ENCODE assay signal across 8 cellular contexts in the genomic region with DNA sequence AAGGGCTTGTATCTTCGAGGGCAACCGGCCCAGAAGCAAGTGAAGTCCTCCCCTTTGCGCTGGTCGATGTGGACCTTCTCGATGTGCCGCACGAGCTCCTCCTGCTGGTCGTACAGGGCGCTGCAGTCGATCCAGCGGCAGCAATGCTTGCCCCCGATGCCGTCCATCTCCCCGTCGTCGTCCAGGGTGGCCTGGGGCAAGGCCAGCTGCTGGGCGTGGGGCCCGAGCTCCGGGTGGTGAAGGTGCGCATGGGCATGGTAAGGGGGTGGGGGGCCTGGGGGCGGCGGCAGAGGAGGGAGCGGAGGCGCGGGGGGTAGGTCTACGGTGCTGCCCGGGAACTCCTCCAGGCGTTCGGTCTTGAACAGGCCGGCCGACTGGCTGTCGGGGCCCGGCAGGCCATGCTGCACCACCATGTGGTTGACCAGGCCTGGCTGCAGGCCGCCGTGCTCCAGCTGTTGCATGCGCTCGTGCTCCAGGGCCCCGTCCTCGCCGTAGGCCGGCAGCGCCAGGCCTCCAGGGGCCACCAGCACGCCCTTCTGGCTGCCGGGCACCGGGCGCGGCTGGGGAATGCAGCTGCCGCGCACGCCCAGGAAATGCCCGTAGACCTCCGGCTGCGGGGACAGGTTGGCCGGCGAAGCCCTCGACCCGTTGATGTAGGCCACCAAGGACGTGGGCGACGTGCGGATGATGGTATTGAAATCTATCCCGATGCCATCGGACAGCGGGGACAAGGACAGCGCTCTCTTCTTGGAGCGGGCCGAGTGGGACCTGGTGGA.
DNase-seq lines count a peak whose midpoint lies in the region; ATAC-seq, FAIRE-seq and TF ChIP-seq lines count a peak whose summit lies in the region.

No MANE protein-coding gene starts in this region.

- peak; percentile 77 for TF ChIP-seq CTCF in GM12873 (IDR thresholded peaks at IDR 0.05; ENCODE audit: insufficient read depth, low read depth, low read length, missing control alignments)
- peak; percentile 13 to 34 (median 17) for TF ChIP-seq CTCF in keratinocyte (optimal IDR thresholded peaks at IDR 0.05 in 1 of 3, IDR thresholded peaks at IDR 0.05 in 1 of 3, conservative IDR thresholded peaks at IDR 0.05 in 1 of 3; ENCODE audit: extremely low read depth in 1 of 3, insufficient read depth in 2 of 3, low read length in 3 of 3)

- no peaks in the 10 kb centered on the region for H3K27me3 ChIP-seq in keratinocyte (ENCODE audit: control insufficient read depth, extremely low read depth, insufficient read depth, low read length)

- H3K4me2 ChIP-seq in keratinocyte (ENCODE audit: control insufficient read depth, extremely low read depth, insufficient read depth, low read depth, low read length) = no peak overlapping the region

- no peaks in the 10 kb centered on the region for H3K36me3 ChIP-seq in keratinocyte (ENCODE audit: control insufficient read depth in 2 of 2, extremely low read depth in 1 of 2, insufficient read depth in 2 of 2, low read length in 2 of 2)

- no peak overlapping the region for H3K4me3 ChIP-seq in keratinocyte (ENCODE audit: control insufficient read depth in 2 of 3, extremely low read depth in 1 of 3, insufficient read depth in 2 of 3, low read depth in 1 of 3, low read length in 3 of 3)

- dilution Hi-C loops in keratinocyte (cut with MboI; ENCODE audit: extremely low pct_ligation_motif_present, low sequenced_read_pairs) = no loop called here

- no peaks in the 10 kb centered on the region for H3K27me3 Mint-ChIP-seq in stimulated activated naive CD8-positive, alpha-beta T cell treated with anti-CD3 and anti-CD28 coated beads, Interleukin-15, amount 100 ng/mL, for 72 hours

- no peak overlapping the region for H3K9ac ChIP-seq in keratinocyte (ENCODE audit: control insufficient read depth, extremely low read depth, insufficient read depth, low read length)

- no peak overlapping the region for H3K4me3 Mint-ChIP-seq in stimulated activated naive CD8-positive, alpha-beta T cell treated with anti-CD3 and anti-CD28 coated beads, Interleukin-15, amount 100 ng/mL, for 72 hours

- no peaks in the 10 kb centered on the region for H3K79me2 ChIP-seq in keratinocyte (ENCODE audit: control insufficient read depth, insufficient read depth, low read length)

- H4K20me1 ChIP-seq in keratinocyte (ENCODE audit: control insufficient read depth, extremely low read depth, insufficient read depth, low read length) = no peaks in the 10 kb centered on the region

- H3K4me1 Mint-ChIP-seq in stimulated activated naive CD8-positive, alpha-beta T cell treated with anti-CD3 and anti-CD28 coated beads, Interleukin-15, amount 100 ng/mL, for 72 hours = no peaks in the 10 kb centered on the region

- no peak overlapping the region for H3K27ac Mint-ChIP-seq in stimulated activated naive CD8-positive, alpha-beta T cell treated with anti-CD3 and anti-CD28 coated beads, Interleukin-15, amount 100 ng/mL, for 72 hours

- peaks cover 20% of the 10 kb centered on the region for H3K4me1 ChIP-seq in keratinocyte (ENCODE audit: control insufficient read depth, extremely low read depth, insufficient read depth, low read length)

- no peaks in the 10 kb centered on the region for H3K9me3 ChIP-seq in keratinocyte (ENCODE audit: control insufficient read depth, low read depth, low read length)

- H2AFZ ChIP-seq in keratinocyte (ENCODE audit: control insufficient read depth, low read length) = no peak overlapping the region

- FAIRE-seq in keratinocyte (lab: Jason Lieb, UNC) = no peak

- H3K9me3 Mint-ChIP-seq in stimulated activated naive CD8-positive, alpha-beta T cell treated with anti-CD3 and anti-CD28 coated beads, Interleukin-15, amount 100 ng/mL, for 72 hours = no peaks in the 10 kb centered on the region

- no peaks in the 10 kb centered on the region for H3K9me1 ChIP-seq in keratinocyte (ENCODE audit: control insufficient read depth, extremely low read depth, insufficient read depth, low read length)

- DNase-seq in NAMALWA (ENCODE audit: low spot score) (peak; percentile 65), keratinocyte (ENCODE audit: low read depth, low spot score) (no peak), GM19240 (ENCODE audit: insufficient read length, low spot score) (no peak), NCI-H2107 treated with DMSO at 0.1 percent for 48 hours (lab: John Stamatoyannopoulos, UW; ENCODE audit: unreplicated experiment) (no peak)
- DNase-seq in activated T-helper 1 cell treated with anti-CD3 and anti-CD28 coated beads, Interleukin-2, amount 50 U/mL, for 16 hours (ENCODE audit: low read depth in 1 of 2, low spot score in 1 of 2) = peak; percentile 7 to 11
- peak; percentile 56 to 59 for DNase-seq in stimulated activated naive CD8-positive, alpha-beta T cell treated with anti-CD3 and anti-CD28 coated beads, Interleukin-15, amount 100 ng/mL, for 72 hours

- peak; percentile 73 for ATAC-seq in stimulated activated naive CD8-positive, alpha-beta T cell treated with anti-CD3 and anti-CD28 coated beads, Interleukin-15, amount 100 ng/mL, for 72 hours
- ATAC-seq in HG03565 (IDR thresholded peaks at IDR 0.05; ENCODE audit: unreplicated experiment) = no peak

- no peak overlapping the region for H3K27ac ChIP-seq in keratinocyte (ENCODE audit: control insufficient read depth, insufficient read depth, low read length)

Comparison
In these comparisons a context has a peak if more than half of its experiments do, and no peak if none do; other contexts are left out.
1. DNase-seq: peak in NAMALWA (single experiment), activated T-helper 1 cell treated with anti-CD3 and anti-CD28 coated beads, Interleukin-2, amount 50 U/mL, for 16 hours (2 of 2) and stimulated activated naive CD8-positive, alpha-beta T cell treated with anti-CD3 and anti-CD28 coated beads, Interleukin-15, amount 100 ng/mL, for 72 hours (2 of 2); none in keratinocyte (single experiment), GM19240 (single experiment) and NCI-H2107 treated with DMSO at 0.1 percent for 48 hours (single experiment).